Comparison of ENCODE assay signal across 21 cellular contexts in genomic region chr5:80631277-80632259, GRCh38.
"Had no signal": no experiment of that assay in that cellular context is flagged by ENCODE, and none has a peak within 500 bp of the region (broad histone marks: within the 10 kb centered on the region; RNA-seq: fewer than 3 reads in every experiment).

No MANE protein-coding gene starts in this region.

- DNase-seq: effector CD4-positive, alpha-beta T cell; endodermal cell; heart left ventricle; hippocampal formation; left colon; mucosa of descending colon; naive thymus-derived CD8-positive, alpha-beta T cell; nucleus accumbens; ovary; right cardiac atrium; stimulated activated CD4-positive, alpha-beta T cell treated with anti-CD3 and anti-CD28 coated beads, Interleukin-4, amount 100 ng/mL, for 1 hour; stimulated activated CD8-positive, alpha-beta memory T cell treated with anti-CD3 and anti-CD28 coated beads, Interleukin-4, amount 100 ng/mL, for 48 hours; stimulated activated naive CD8-positive, alpha-beta T cell treated with anti-CD3 and anti-CD28 coated beads, Interleukin-15, amount 100 ng/mL, for 72 hours; testis had no signal

- H3K4me3 ChIP-seq: coronary artery, heart left ventricle, mucosa of descending colon, ovary, smooth muscle cell, testis, tibial nerve had no signal

- H3K4me3 Mint-ChIP-seq: endodermal cell; naive thymus-derived CD8-positive, alpha-beta T cell; neural crest cell; stimulated activated memory B cell treated with anti-CD40 and anti-IgM and Interleukin-4, amounts not matched to agents 10 μg/mL and 1 μg/mL and 100 μg/mL, for 72 hours; stimulated activated naive CD8-positive, alpha-beta T cell treated with anti-CD3 and anti-CD28 coated beads, Interleukin-15, amount 100 ng/mL, for 72 hours had no signal

- H3K27me3 ChIP-seq: heart left ventricle, ovary, testis, tibial nerve had no signal

- ATAC-seq: esophagus mucosa; heart left ventricle; left colon; mucosa of descending colon; naive thymus-derived CD8-positive, alpha-beta T cell; right cardiac atrium; stimulated activated memory B cell treated with anti-CD40 and anti-IgM and Interleukin-4, amounts not matched to agents 10 μg/mL and 1 μg/mL and 100 μg/mL, for 72 hours; stimulated activated naive CD8-positive, alpha-beta T cell treated with anti-CD3 and anti-CD28 coated beads, Interleukin-15, amount 100 ng/mL, for 72 hours had no signal

- H3K27ac Mint-ChIP-seq: endodermal cell; naive thymus-derived CD8-positive, alpha-beta T cell; progenitor cell of endocrine pancreas; stimulated activated memory B cell treated with anti-CD40 and anti-IgM and Interleukin-4, amounts not matched to agents 10 μg/mL and 1 μg/mL and 100 μg/mL, for 72 hours had no signal

- H3K9me3 Mint-ChIP-seq: endodermal cell; naive thymus-derived CD8-positive, alpha-beta T cell; neural crest cell; stimulated activated memory B cell treated with anti-CD40 and anti-IgM and Interleukin-4, amounts not matched to agents 10 μg/mL and 1 μg/mL and 100 μg/mL, for 72 hours; stimulated activated naive CD8-positive, alpha-beta T cell treated with anti-CD3 and anti-CD28 coated beads, Interleukin-15, amount 100 ng/mL, for 72 hours had no signal

- H3K36me3 ChIP-seq: ovary had no signal

- H3K9me3 ChIP-seq: heart left ventricle, mucosa of descending colon, ovary, testis, tibial nerve had no signal

- H3K4me1 Mint-ChIP-seq: naive thymus-derived CD8-positive, alpha-beta T cell; neural crest cell; stimulated activated memory B cell treated with anti-CD40 and anti-IgM and Interleukin-4, amounts not matched to agents 10 μg/mL and 1 μg/mL and 100 μg/mL, for 72 hours; stimulated activated naive CD8-positive, alpha-beta T cell treated with anti-CD3 and anti-CD28 coated beads, Interleukin-15, amount 100 ng/mL, for 72 hours had no signal

- H3K4me1 ChIP-seq: heart left ventricle, testis, tibial nerve had no signal

- H3K27me3 Mint-ChIP-seq: naive thymus-derived CD8-positive, alpha-beta T cell; progenitor cell of endocrine pancreas; stimulated activated memory B cell treated with anti-CD40 and anti-IgM and Interleukin-4, amounts not matched to agents 10 μg/mL and 1 μg/mL and 100 μg/mL, for 72 hours; stimulated activated naive CD8-positive, alpha-beta T cell treated with anti-CD3 and anti-CD28 coated beads, Interleukin-15, amount 100 ng/mL, for 72 hours had no signal

- H3K27ac ChIP-seq: coronary artery, heart left ventricle, ovary, testis, tibial nerve had no signal
